Comparison of ENCODE assay signal across 1 cellular context in genomic region chr15:67833504-67834248, GRCh38.
TF ChIP-seq lines count a peak whose summit lies in the region.

No MANE protein-coding gene starts in this region.

TF ChIP-seq in GM23338, 12 proteins besides CTCF, POLR2A, EP300 and RAD21 (continued from another document):
- TF ChIP-seq REST (IDR thresholded peaks at IDR 0.05; ENCODE audit: unreplicated experiment) (no peak), POLR2AphosphoS5 (IDR thresholded peaks at IDR 0.05; ENCODE audit: low read depth) (no peak)
